Comparison of ENCODE assay signal across 12 cellular contexts in the genomic region with DNA sequence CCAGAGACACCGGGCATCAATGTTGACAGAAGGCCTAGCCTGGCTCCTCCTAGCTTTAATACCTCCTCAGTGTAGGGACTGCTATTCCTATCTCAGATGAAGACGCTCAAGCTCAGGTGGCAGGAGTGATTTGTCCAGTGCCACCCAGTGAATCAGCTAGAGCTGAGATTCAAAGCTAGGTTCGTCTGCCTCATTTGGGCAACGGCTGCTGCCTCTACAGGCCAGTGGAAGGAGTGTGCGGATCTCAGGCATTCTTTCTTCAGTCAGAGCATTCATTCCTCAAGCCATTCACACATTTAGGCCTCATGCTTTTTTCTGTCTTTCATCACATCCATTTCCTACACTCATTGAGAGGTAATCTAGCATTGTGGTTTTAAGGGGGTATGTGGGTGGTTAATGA. TPM values are rescaled to one million over a fixed set of nuclear protein-coding genes. Genes with fewer than 3 reads are reported as not detected.
DNase-seq lines count a peak whose midpoint lies in the region; ATAC-seq and TF ChIP-seq lines count a peak whose summit lies in the region.
"Had no signal": no experiment of that assay in that cellular context is flagged by ENCODE, and none has a peak within 500 bp of the region (broad histone marks: within the 10 kb centered on the region; RNA-seq: fewer than 3 reads in every experiment).

No MANE protein-coding gene starts in this region.

- H3K27ac ChIP-seq in breast epithelium (no peak overlapping the region), fibroblast of lung (ENCODE audit: insufficient read depth, low read length) (no peak overlapping the region)
- H3K27ac ChIP-seq: colonic mucosa, neutrophil had no signal

- no peaks in the 10 kb centered on the region for H3K4me1 Mint-ChIP-seq in MCF 10A (ENCODE audit: insufficient read depth, unreplicated experiment)
- no peaks in the 10 kb centered on the region for H3K4me1 Mint-ChIP-seq in type B pancreatic cell (ENCODE audit: unreplicated experiment)

- no peak overlapping the region for H3K4me2 ChIP-seq in fibroblast of lung (ENCODE audit: extremely low read depth, insufficient read depth, low read length)

- H3K4me3 Mint-ChIP-seq in MCF 10A (ENCODE audit: unreplicated experiment) (no peak overlapping the region), type B pancreatic cell (no peak overlapping the region)
- H3K4me3 Mint-ChIP-seq: CD8-positive, alpha-beta memory T cell had no signal

- H3K79me2 ChIP-seq in fibroblast of lung (ENCODE audit: control insufficient read depth, insufficient read depth, low read length), result peaks cover 4% of the 10 kb centered on the region

- H3K9me3 ChIP-seq in breast epithelium (no peaks in the 10 kb centered on the region), fibroblast of lung (ENCODE audit: control insufficient read depth, insufficient read depth, low read depth, low read length) (no peaks in the 10 kb centered on the region)
- H3K9me3 ChIP-seq: colonic mucosa, neutrophil had no signal

- H3K4me1 ChIP-seq in breast epithelium (no peaks in the 10 kb centered on the region), fibroblast of lung (ENCODE audit: control insufficient read depth, extremely low read depth, insufficient read depth, low read length) (no peaks in the 10 kb centered on the region)
- H3K4me1 ChIP-seq: colonic mucosa had no signal

- no peaks in the 10 kb centered on the region for H3K36me3 ChIP-seq in breast epithelium
- peaks cover 2% of the 10 kb centered on the region for H3K36me3 ChIP-seq in fibroblast of lung (ENCODE audit: control insufficient read depth, insufficient read depth, low read length)
- H3K36me3 ChIP-seq: colonic mucosa had no signal

- H3K27ac Mint-ChIP-seq in MCF 10A (ENCODE audit: low read depth, unreplicated experiment) (no peak overlapping the region), type B pancreatic cell (no peak overlapping the region)
- H3K27ac Mint-ChIP-seq: CD8-positive, alpha-beta memory T cell had no signal

- no peak for ATAC-seq in GM18519 (IDR thresholded peaks at IDR 0.05; ENCODE audit: low FRiP score, unreplicated experiment)
- no peak for ATAC-seq in HG03432 (IDR thresholded peaks at IDR 0.05; ENCODE audit: unreplicated experiment)

- no peak overlapping the region for H3K9ac ChIP-seq in fibroblast of lung (ENCODE audit: insufficient read depth, low read length)

- no peaks in the 10 kb centered on the region for H4K20me1 ChIP-seq in fibroblast of lung (ENCODE audit: control insufficient read depth, extremely low read depth, insufficient read depth, low read length)

- H3K9me3 Mint-ChIP-seq in MCF 10A (ENCODE audit: unreplicated experiment) (no peaks in the 10 kb centered on the region), type B pancreatic cell (no peaks in the 10 kb centered on the region)

- POLR2A ChIA-PET in MCF 10A (lab: Yijun Ruan, JAX), result interaction anchor here (0.6 kb wide), 1 partner anchor 269 kb away, joined by 3 read pairs; no protein-coding TSS in a partner anchor

- DNase-seq in MCF 10A (ENCODE audit: unreplicated experiment) (peak; percentile 3), breast epithelium (ENCODE audit: low spot score in 2 of 2) (no peak), OCI-M1 (lab: John Stamatoyannopoulos, UW) (peak; percentile 6), fibroblast of lung (ENCODE audit: low read depth in 2 of 2) (peak; percentile 2 to 21), type B pancreatic cell (ENCODE audit: extremely low spot score, unreplicated experiment) (no peak), NOMO-1 treated with dmso at 0.1 percent for 144 hours (lab: John Stamatoyannopoulos, UW; ENCODE audit: unreplicated experiment) (no peak)
- DNase-seq: CD8-positive, alpha-beta memory T cell; colonic mucosa; NCI-H1694 had no signal

- TF ChIP-seq CTCF in MCF 10A (IDR thresholded peaks at IDR 0.05; ENCODE audit: unreplicated experiment) (no peak), breast epithelium (IDR thresholded peaks at IDR 0.05) (no peak), fibroblast of lung (conservative IDR thresholded peaks at IDR 0.05 in 1 of 2, IDR thresholded peaks at IDR 0.05 in 1 of 2; ENCODE audit: low read depth in 1 of 2, low read length in 2 of 2) (peak in 1 of 2 donors; percentile 18), type B pancreatic cell (conservative IDR thresholded peaks at IDR 0.05) (peak; percentile 48)

- intact Hi-C loops in MCF 10A (cut with micrococcal nuclease), result loop anchor here (5.0 kb wide), 1 partner anchor 610 kb away; no protein-coding TSS in a partner anchor
- intact Hi-C loops in breast epithelium (cut with DNase I; ENCODE audit: low total_unique reads), result no loop called here

- no TSS peak for BruUV-seq in MCF 10A (replicated peaks; lab: Mats Ljungman, UMichigan)

- CTCF ChIA-PET in MCF 10A (lab: Yijun Ruan, JAX), result interaction anchor here (0.7 kb wide), 1 partner anchor 57 kb away, joined by 3 read pairs; no protein-coding TSS in a partner anchor

- TF ChIP-seq POLR2A in breast epithelium (IDR thresholded peaks at IDR 0.05), result no peak

- H3K27me3 Mint-ChIP-seq in MCF 10A (ENCODE audit: insufficient read depth, unreplicated experiment) (peaks cover 43% of the 10 kb centered on the region), type B pancreatic cell (no peaks in the 10 kb centered on the region)

- H3K36me3 Mint-ChIP-seq in MCF 10A (ENCODE audit: insufficient read depth, unreplicated experiment) (peaks cover 13% of the 10 kb centered on the region), type B pancreatic cell (peaks cover 8% of the 10 kb centered on the region)

- H3K27me3 ChIP-seq in breast epithelium (peaks cover 0 to 13% of the 10 kb centered on the region in 2 donors), fibroblast of lung (ENCODE audit: control insufficient read depth, insufficient read depth, low read length) (no peaks in the 10 kb centered on the region)
- H3K27me3 ChIP-seq: colonic mucosa, neutrophil had no signal

- H3K4me3 ChIP-seq in breast epithelium (no peak overlapping the region), fibroblast of lung (replicated peaks in 1 of 4; ENCODE audit: control extremely low read depth in 1 of 4, insufficient read depth in 1 of 4, low read depth in 3 of 4, low read length in 4 of 4) (no peak overlapping the region)
- H3K4me3 ChIP-seq: colonic mucosa had no signal

- H2AFZ ChIP-seq in fibroblast of lung (ENCODE audit: low read length), result no peak overlapping the region

RNA-seq across cellular contexts. Expression of a gene that starts 7.3 kb away (rescaled TPM):
- 30.3 and 33.3 TPM in 2 replicates for total RNA-seq in MCF 10A (2022)
- total RNA-seq in breast epithelium, result 10 to 100 TPM; 20.1 to 23.3 (median 21.9) TPM
- total RNA-seq in fibroblast of lung, result 11.8 and 15.2 TPM in 2 replicates
- 25.8 and 29.9 TPM in 2 replicates for polyA plus RNA-seq in fibroblast of lung
- polyA plus RNA-seq in fibroblast of lung (2012), result 39.4 and 48.3 TPM in 2 replicates
- polyA minus RNA-seq in fibroblast of lung (ENCODE audit: low replicate concordance), result 6.6 and 7.1 TPM in 2 replicates
- total RNA-seq in type B pancreatic cell (ENCODE audit: low replicate concordance), result 39.1 and 43.8 TPM in 2 replicates

RNA-seq across cellular contexts. Expression of a gene that starts 48.6 kb away (rescaled TPM):
- total RNA-seq in MCF 10A (2022), result 13.9 and 15.6 TPM in 2 replicates
- total RNA-seq in breast epithelium, result 1 to 10 TPM; 2.6 to 3.7 (median 3.3) TPM
- total RNA-seq in fibroblast of lung, result 3.3 and 4.5 TPM in 2 replicates
- 4.3 and 7.5 TPM in 2 replicates for polyA plus RNA-seq in fibroblast of lung
- 8.2 and 10.8 TPM in 2 replicates for polyA plus RNA-seq in fibroblast of lung (2012)
- 19.2 and 26.1 TPM in 2 replicates for polyA minus RNA-seq in fibroblast of lung (ENCODE audit: low replicate concordance)
- total RNA-seq in type B pancreatic cell (ENCODE audit: low replicate concordance), result 11.3 and 23.9 TPM in 2 replicates

Comparison
In these comparisons a context has a peak if more than half of its experiments do, and no peak if none do; other contexts are left out.
1. DNase-seq: peak in MCF 10A (single experiment), OCI-M1 (single experiment) and fibroblast of lung (2 of 2); none in breast epithelium (0 of 2), type B pancreatic cell (single experiment) and NOMO-1 treated with dmso at 0.1 percent for 144 hours (single experiment).